Comparison of ENCODE assay signal across 26 cellular contexts in genomic region chr10:1177936-1178335, GRCh38.
"Had no signal": no experiment of that assay in that cellular context is flagged by ENCODE, and none has a peak within 500 bp of the region (broad histone marks: within the 10 kb centered on the region; RNA-seq: fewer than 3 reads in every experiment).

No MANE protein-coding gene starts in this region.

- DNase-seq: activated CD4-positive, alpha-beta T cell treated with anti-CD3 and anti-CD28 coated beads for 1 hour; activated CD4-positive, alpha-beta T cell treated with anti-CD3 and anti-CD28 coated beads, Interleukin-2, amount 10 ng/mL, durations not matched to agents 24 days and 14 days; activated CD4-positive, alpha-beta T cell treated with anti-CD3 and anti-CD28 coated beads, Interleukin-2, amount 50 U/mL, for 48 hours; activated CD8-positive, alpha-beta memory T cell treated with anti-CD3 and anti-CD28 coated beads, Interleukin-2, amount 10 ng/mL, durations not matched to agents 7 days and 5 days; activated gamma-delta T cell; activated naive CD4-positive, alpha-beta T cell treated with anti-CD3 and anti-CD28 coated beads, Interleukin-2, amount 50 U/mL, for 16 hours; activated naive CD8-positive, alpha-beta T cell treated with anti-CD3 and anti-CD28 coated beads, Interleukin-2, amount 10 ng/mL, durations not matched to agents 7 days and 5 days; activated T-cell treated with anti-CD3 and anti-CD28 coated beads, Interleukin-2, amount 50 U/mL, for 24 hours; adrenal gland; anterior cingulate cortex; caudate nucleus; Kasumi-1; KBM-7; NCI-H1105; NCI-H1436; NCI-H1694 treated with DMSO at 0.1 percent for 48 hours; NCI-H2029 treated with DMSO at 0.1 percent for 48 hours; NCI-H345; NCI-H510A; NCI-H526 treated with DMSO at 0.1 percent for 48 hours; NCI-H82; NK-92 treated with Interleukin-12 subunit alpha and Interleukin-12 subunit beta, amount 100 ng/mL, for 24 hours; SHP77 treated with DMSO at 0.1 percent for 48 hours had no signal

- H3K9me3 Mint-ChIP-seq: activated CD4-positive, alpha-beta T cell treated with anti-CD3 and anti-CD28 coated beads, Interleukin-2, amount 10 ng/mL, durations not matched to agents 24 days and 14 days; activated naive CD8-positive, alpha-beta T cell treated with anti-CD3 and anti-CD28 coated beads, Interleukin-2, amount 10 ng/mL, durations not matched to agents 7 days and 5 days; activated T-cell treated with anti-CD3 and anti-CD28 coated beads, Interleukin-2, amount 50 U/mL, for 24 hours; activated T-helper 1 cell treated with anti-CD3 and anti-CD28 coated beads, Interleukin-12 subunit alpha, Interleukin-12 subunit beta, Interleukin-2, Interleukin-4 antibody, amounts not matched to agents 30 ng/mL and 10 ng/mL and 1 ng/mL, durations not matched to agents 14 hours and 24 hours and 36 hours; T-helper 1 cell treated with Interleukin-12 subunit alpha and Interleukin-12 subunit beta and Interleukin-4 antibody, amounts not matched to agents 30 μg/mL and 1 μg/mL, for 36 hours had no signal

- H3K9me3 ChIP-seq: adrenal gland had no signal

- H3K27me3 ChIP-seq: adrenal gland had no signal

- H3K36me3 Mint-ChIP-seq: activated CD8-positive, alpha-beta memory T cell treated with anti-CD3 and anti-CD28 coated beads, Interleukin-2, amount 10 ng/mL, durations not matched to agents 7 days and 5 days; activated naive CD8-positive, alpha-beta T cell treated with anti-CD3 and anti-CD28 coated beads, Interleukin-2, amount 10 ng/mL, durations not matched to agents 7 days and 5 days had no signal

- H3K36me3 ChIP-seq: adrenal gland had no signal

- ATAC-seq: activated CD8-positive, alpha-beta memory T cell treated with anti-CD3 and anti-CD28 coated beads, Interleukin-2, amount 10 ng/mL, durations not matched to agents 7 days and 5 days had no signal

- H3K4me1 ChIP-seq: adrenal gland had no signal

- H3K27ac Mint-ChIP-seq: activated CD4-positive, alpha-beta T cell treated with anti-CD3 and anti-CD28 coated beads, Interleukin-2, amount 10 ng/mL, durations not matched to agents 24 days and 14 days; activated CD8-positive, alpha-beta memory T cell treated with anti-CD3 and anti-CD28 coated beads, Interleukin-2, amount 10 ng/mL, durations not matched to agents 7 days and 5 days; activated naive CD8-positive, alpha-beta T cell treated with anti-CD3 and anti-CD28 coated beads, Interleukin-2, amount 10 ng/mL, durations not matched to agents 7 days and 5 days; activated T-cell treated with anti-CD3 and anti-CD28 coated beads, Interleukin-2, amount 50 U/mL, for 24 hours; activated T-helper 1 cell treated with anti-CD3 and anti-CD28 coated beads, Interleukin-12 subunit alpha, Interleukin-12 subunit beta, Interleukin-2, Interleukin-4 antibody, amounts not matched to agents 30 ng/mL and 10 ng/mL and 1 ng/mL, durations not matched to agents 14 hours and 24 hours and 36 hours; T-helper 1 cell treated with Interleukin-12 subunit alpha and Interleukin-12 subunit beta and Interleukin-4 antibody, amounts not matched to agents 30 μg/mL and 1 μg/mL, for 36 hours had no signal

- H3K4me3 Mint-ChIP-seq: activated CD4-positive, alpha-beta T cell treated with anti-CD3 and anti-CD28 coated beads, Interleukin-2, amount 10 ng/mL, durations not matched to agents 24 days and 14 days; activated CD8-positive, alpha-beta memory T cell treated with anti-CD3 and anti-CD28 coated beads, Interleukin-2, amount 10 ng/mL, durations not matched to agents 7 days and 5 days; activated naive CD8-positive, alpha-beta T cell treated with anti-CD3 and anti-CD28 coated beads, Interleukin-2, amount 10 ng/mL, durations not matched to agents 7 days and 5 days; activated T-cell treated with anti-CD3 and anti-CD28 coated beads, Interleukin-2, amount 50 U/mL, for 24 hours; activated T-helper 1 cell treated with anti-CD3 and anti-CD28 coated beads, Interleukin-12 subunit alpha, Interleukin-12 subunit beta, Interleukin-2, Interleukin-4 antibody, amounts not matched to agents 30 ng/mL and 10 ng/mL and 1 ng/mL, durations not matched to agents 14 hours and 24 hours and 36 hours; T-helper 1 cell treated with Interleukin-12 subunit alpha and Interleukin-12 subunit beta and Interleukin-4 antibody, amounts not matched to agents 30 μg/mL and 1 μg/mL, for 36 hours had no signal

- H3K4me3 ChIP-seq: adrenal gland had no signal

- H3K4me1 Mint-ChIP-seq: activated CD4-positive, alpha-beta T cell treated with anti-CD3 and anti-CD28 coated beads, Interleukin-2, amount 10 ng/mL, durations not matched to agents 24 days and 14 days; activated CD8-positive, alpha-beta memory T cell treated with anti-CD3 and anti-CD28 coated beads, Interleukin-2, amount 10 ng/mL, durations not matched to agents 7 days and 5 days; activated naive CD8-positive, alpha-beta T cell treated with anti-CD3 and anti-CD28 coated beads, Interleukin-2, amount 10 ng/mL, durations not matched to agents 7 days and 5 days had no signal

- H3K27ac ChIP-seq: adrenal gland had no signal

- H3K27me3 Mint-ChIP-seq: activated CD4-positive, alpha-beta T cell treated with anti-CD3 and anti-CD28 coated beads, Interleukin-2, amount 10 ng/mL, durations not matched to agents 24 days and 14 days; activated naive CD8-positive, alpha-beta T cell treated with anti-CD3 and anti-CD28 coated beads, Interleukin-2, amount 10 ng/mL, durations not matched to agents 7 days and 5 days; activated T-cell treated with anti-CD3 and anti-CD28 coated beads, Interleukin-2, amount 50 U/mL, for 24 hours had no signal

- FAIRE-seq: RCC 7860 had no signal
